16 cellular contexts compared by ENCODE assay signal in genomic region chr10:24449769-24450310, GRCh38.
A peak's percentile ranks its signal among the peaks of the same experiment; 100 is the strongest.
DNase-seq lines count a peak whose midpoint lies in the region; ATAC-seq and TF ChIP-seq lines count a peak whose summit lies in the region.
"Had no signal": no experiment of that assay in that cellular context is flagged by ENCODE, and none has a peak within 500 bp of the region (broad histone marks: within the 10 kb centered on the region; RNA-seq: fewer than 3 reads in every experiment).

No MANE protein-coding gene starts in this region.

- DNase-seq in AG10803 (ENCODE audit: low read depth) = no peak
- no peak for DNase-seq in MG63
- no peak for DNase-seq in epithelial cell of proximal tubule (ENCODE audit: low read depth)
- no peak for DNase-seq in PC-3
- no peak for DNase-seq in middle frontal gyrus (ENCODE audit: extremely low spot score, low spot score)
- DNase-seq in T-helper 17 cell = no peak
- DNase-seq in occipital lobe (lab: John Stamatoyannopoulos, UW) = no peak
- DNase-seq: activated naive CD4-positive, alpha-beta T cell treated with anti-CD3 and anti-CD28 coated beads for 36 hours; CD4-positive, CD25-positive, alpha-beta regulatory T cell; GDM1; islet precursor cell; Kasumi-1; OCI-M1; T1000 had no signal

- intact Hi-C loops in PC-3 (cut with micrococcal nuclease) = no loop called here

- no peaks in the 10 kb centered on the region for H3K9me3 ChIP-seq in MG63
- no peaks in the 10 kb centered on the region for H3K9me3 ChIP-seq in PC-3 (ENCODE audit: low read length)
- H3K9me3 ChIP-seq in T-helper 17 cell (ENCODE audit: control insufficient read depth, low read length, poor library complexity, severe bottlenecking) = no peaks in the 10 kb centered on the region

- no peak for ATAC-seq in PC-3
- ATAC-seq in T-helper 17 cell = no peak
- ATAC-seq: stimulated activated memory B cell treated with anti-CD40 and anti-IgM and Interleukin-4, amounts not matched to agents 10 μg/mL and 1 μg/mL and 100 μg/mL, for 72 hours had no signal

- H3K4me1 ChIP-seq in rectal smooth muscle tissue (ENCODE audit: control insufficient read depth, insufficient read depth, low read length) (peaks cover 2% of the 10 kb centered on the region), PC-3 (ENCODE audit: insufficient read depth, low read length) (peaks cover 14% of the 10 kb centered on the region)

- CTCF ChIA-PET in PC-3 (lab: Charles Lee) = no interaction called here

- no peak overlapping the region for H3K4me2 ChIP-seq in PC-3 (ENCODE audit: low read length)

- H3K27ac ChIP-seq in rectal smooth muscle tissue (ENCODE audit: low read depth, low read length) = no peak overlapping the region
- H3K27ac ChIP-seq in PC-3 (ENCODE audit: low read length) = no peak overlapping the region

- no peaks in the 10 kb centered on the region for H3K36me3 ChIP-seq in MG63
- H3K36me3 ChIP-seq in rectal smooth muscle tissue (ENCODE audit: control insufficient read depth, insufficient read depth, low read length) = no peaks in the 10 kb centered on the region
- H3K36me3 ChIP-seq in PC-3 (ENCODE audit: low read depth, low read length) = no peaks in the 10 kb centered on the region

- no peak overlapping the region for H3K9ac ChIP-seq in rectal smooth muscle tissue (ENCODE audit: low read length)
- H3K9ac ChIP-seq in PC-3 (ENCODE audit: low read length) = no peak overlapping the region

- no peak overlapping the region for H3K4me3 Mint-ChIP-seq in T-helper 17 cell
- H3K4me3 Mint-ChIP-seq: activated naive CD4-positive, alpha-beta T cell treated with anti-CD3 and anti-CD28 coated beads for 36 hours; CD4-positive, CD25-positive, alpha-beta regulatory T cell; stimulated activated memory B cell treated with anti-CD40 and anti-IgM and Interleukin-4, amounts not matched to agents 10 μg/mL and 1 μg/mL and 100 μg/mL, for 72 hours had no signal

- no peaks in the 10 kb centered on the region for H3K9me2 ChIP-seq in PC-3 (replicated peaks; ENCODE audit: low read length)

- peaks cover 16% of the 10 kb centered on the region for H3K27me3 Mint-ChIP-seq in T-helper 17 cell

- no peaks in the 10 kb centered on the region for H3K36me3 Mint-ChIP-seq in T-helper 17 cell (ENCODE audit: low read depth)
- H3K36me3 Mint-ChIP-seq: CD4-positive, CD25-positive, alpha-beta regulatory T cell; stimulated activated memory B cell treated with anti-CD40 and anti-IgM and Interleukin-4, amounts not matched to agents 10 μg/mL and 1 μg/mL and 100 μg/mL, for 72 hours had no signal

- H4K20me1 ChIP-seq in PC-3 (ENCODE audit: low read length) = no peaks in the 10 kb centered on the region

- H3K27ac Mint-ChIP-seq in T-helper 17 cell = no peak overlapping the region
- H3K27ac Mint-ChIP-seq: activated naive CD4-positive, alpha-beta T cell treated with anti-CD3 and anti-CD28 coated beads for 36 hours; CD4-positive, CD25-positive, alpha-beta regulatory T cell; stimulated activated memory B cell treated with anti-CD40 and anti-IgM and Interleukin-4, amounts not matched to agents 10 μg/mL and 1 μg/mL and 100 μg/mL, for 72 hours had no signal

- no peaks in the 10 kb centered on the region for H3K79me2 ChIP-seq in PC-3 (ENCODE audit: low read length)

- peak overlapping the region; percentile 29 for H3K4me3 ChIP-seq in AG10803 (ENCODE audit: low read length)
- peak overlapping the region; percentile 39 for H3K4me3 ChIP-seq in MG63
- H3K4me3 ChIP-seq in epithelial cell of proximal tubule (ENCODE audit: low read depth, low read length) = peak overlapping the region; percentile 12
- H3K4me3 ChIP-seq in rectal smooth muscle tissue (ENCODE audit: low read length) = peak overlapping the region; percentile 18
- no peak overlapping the region for H3K4me3 ChIP-seq in PC-3 (ENCODE audit: low read length)

- H2AFZ ChIP-seq in PC-3 (ENCODE audit: low read length) = no peak overlapping the region

- H3K4me1 Mint-ChIP-seq in T-helper 17 cell = peaks cover 10% of the 10 kb centered on the region
- H3K4me1 Mint-ChIP-seq: stimulated activated memory B cell treated with anti-CD40 and anti-IgM and Interleukin-4, amounts not matched to agents 10 μg/mL and 1 μg/mL and 100 μg/mL, for 72 hours had no signal

- POLR2A ChIA-PET in PC-3 (lab: Charles Lee; ENCODE audit: unreplicated experiment) = interaction anchor here (0.6 kb wide), 1 partner anchor 22 kb away, joined by 6 read pairs; no protein-coding TSS in a partner anchor

- no TSS peak for BruUV-seq in PC-3 (replicated peaks; lab: Mats Ljungman, UMichigan)

- TF ChIP-seq CTCF in AG10803 (conservative IDR thresholded peaks at IDR 0.05; ENCODE audit: low read length) = no peak
- TF ChIP-seq CTCF in epithelial cell of proximal tubule (conservative IDR thresholded peaks at IDR 0.05; ENCODE audit: low read depth, low read length) = no peak
- no peak for TF ChIP-seq CTCF in PC-3 (conservative IDR thresholded peaks at IDR 0.05; ENCODE audit: low read depth, low read length)

- H3F3A ChIP-seq in PC-3 (ENCODE audit: low read length, unreplicated experiment) = no peaks in the 10 kb centered on the region

- H3K27me3 ChIP-seq in MG63 = no peaks in the 10 kb centered on the region
- H3K27me3 ChIP-seq in rectal smooth muscle tissue (ENCODE audit: control insufficient read depth, insufficient read depth, low read length) = no peaks in the 10 kb centered on the region
- H3K27me3 ChIP-seq in PC-3 (ENCODE audit: low read length) = no peaks in the 10 kb centered on the region
